ENCODE assay signal across 8 cellular contexts in genomic region chr6:42880240-42880817, GRCh38. TPM values are rescaled to one million over a fixed set of nuclear protein-coding genes. Genes with fewer than 3 reads are reported as not detected.
DNase-seq lines count a peak whose midpoint lies in the region; ATAC-seq and TF ChIP-seq lines count a peak whose summit lies in the region.
"Not testable (repeated sequence)": the region's sequence is repeated elsewhere in the genome, so short reads cannot be mapped to it uniquely, and the experiment has no call there.
"Had no signal": no experiment of that assay in that cellular context is flagged by ENCODE, and none has a peak within 500 bp of the region (broad histone marks: within the 10 kb centered on the region; RNA-seq: fewer than 3 reads in every experiment).

No MANE protein-coding gene starts in this region.

- TF ChIP-seq CTCF in Panc1 (IDR thresholded peaks at IDR 0.05); colonic mucosa (IDR thresholded peaks at IDR 0.05); left ventricle myocardium inferior (IDR thresholded peaks at IDR 0.05; ENCODE audit: borderline replicate concordance): not testable (repeated sequence)

- peaks cover 59% of the 10 kb centered on the region for H3K36me3 Mint-ChIP-seq in activated T-helper 17 cell treated with anti-CD3 and anti-CD28 coated beads, Interleukin-2, amount 50 U/mL, for 72 hours (ENCODE audit: low read depth)

- H3K4me1 ChIP-seq in Panc1 (ENCODE audit: control insufficient read depth, insufficient read depth, low read length); colonic mucosa; mucosa of stomach (ENCODE audit: control insufficient read depth, insufficient read depth, low read length): not testable (repeated sequence)
- H3K4me1 ChIP-seq in left ventricle myocardium inferior (peaks cover 47% of the 10 kb centered on the region), skeletal muscle satellite cell (ENCODE audit: control insufficient read depth, insufficient read depth, low read length) (peaks cover 11% of the 10 kb centered on the region)

- H3K36me3 ChIP-seq in Panc1 (ENCODE audit: control insufficient read depth, insufficient read depth, low read length) (peaks cover 18% of the 10 kb centered on the region), colonic mucosa (peaks cover 16% of the 10 kb centered on the region), left ventricle myocardium inferior (peaks cover 38% of the 10 kb centered on the region), skeletal muscle satellite cell (ENCODE audit: insufficient read depth, low read length) (peaks cover 27% of the 10 kb centered on the region)
- H3K36me3 ChIP-seq in mucosa of stomach (ENCODE audit: control insufficient read depth, insufficient read depth, low read length), result not testable (repeated sequence)

- H3K9ac ChIP-seq in colonic mucosa (ENCODE audit: low read depth in 2 of 2, low read length in 2 of 2), result peak overlapping the region; percentile 66 to 79
- H3K9ac ChIP-seq in mucosa of stomach (ENCODE audit: low read length), result peak overlapping the region; percentile 90
- peak overlapping the region; percentile 97 for H3K9ac ChIP-seq in skeletal muscle satellite cell (ENCODE audit: low read depth, low read length)

- peak overlapping the region; percentile 98 for H3K27ac Mint-ChIP-seq in activated T-helper 17 cell treated with anti-CD3 and anti-CD28 coated beads, Interleukin-2, amount 50 U/mL, for 72 hours

- DNase-seq in Panc1 (ENCODE audit: low read depth, low spot score); colonic mucosa; left ventricle myocardium inferior: not testable (repeated sequence)

- H3K4me3 Mint-ChIP-seq in activated T-helper 17 cell treated with anti-CD3 and anti-CD28 coated beads, Interleukin-2, amount 50 U/mL, for 72 hours, result peak overlapping the region; percentile 90

- POLR2A ChIA-PET in Panc1 (lab: Charles Lee), result interaction anchor here (0.6 kb wide), 2 partner anchors 93 to 762 kb away, joined by 3 to 6 read pairs; no protein-coding TSS in a partner anchor

- in situ Hi-C loops in Panc1 (cut with HindIII; ENCODE audit: low pct_unique_long_range_greater_than_20kb, low sequenced_read_pairs), result not testable (repeated sequence)

- peak; percentile 5 for ATAC-seq in GM18861 (IDR thresholded peaks at IDR 0.05; ENCODE audit: unreplicated experiment)
- ATAC-seq in Panc1; activated T-helper 17 cell treated with anti-CD3 and anti-CD28 coated beads, Interleukin-2, amount 50 U/mL, for 72 hours (replicated peaks): not testable (repeated sequence)

- H3K27ac ChIP-seq in Panc1 (ENCODE audit: low read length), result peak overlapping the region; percentile 99
- peak overlapping the region; percentile 88 for H3K27ac ChIP-seq in colonic mucosa
- peak overlapping the region; percentile 97 for H3K27ac ChIP-seq in left ventricle myocardium inferior (replicated peaks)

- intact Hi-C loops in Panc1 (cut with micrococcal nuclease; ENCODE audit: unreplicated experiment); colonic mucosa (cut with DNase I); left ventricle myocardium inferior (cut with micrococcal nuclease): not testable (repeated sequence)

- H3K9me3 Mint-ChIP-seq in activated T-helper 17 cell treated with anti-CD3 and anti-CD28 coated beads, Interleukin-2, amount 50 U/mL, for 72 hours, result not testable (repeated sequence)

- CTCF ChIA-PET in Panc1 (lab: Charles Lee), result not testable (repeated sequence)

- H3K27me3 ChIP-seq in Panc1 (ENCODE audit: control insufficient read depth, insufficient read depth, low read length); colonic mucosa; left ventricle myocardium inferior (ENCODE audit: low read depth); mucosa of stomach (ENCODE audit: control insufficient read depth, insufficient read depth, low read length); skeletal muscle satellite cell (ENCODE audit: control insufficient read depth, insufficient read depth, low read length): not testable (repeated sequence)

- TSS peak; percentile 94 for BruUV-seq in Panc1 (replicated peaks; lab: Mats Ljungman, UMichigan)

- not testable (repeated sequence) for H3K9me3 ChIP-seq in Panc1 (ENCODE audit: control insufficient read depth, insufficient read depth, low read depth, low read length); colonic mucosa; left ventricle myocardium inferior (replicated peaks); mucosa of stomach (ENCODE audit: control insufficient read depth, low read length); skeletal muscle satellite cell (replicated peaks; ENCODE audit: low read length)

- H3K27me3 Mint-ChIP-seq in activated T-helper 17 cell treated with anti-CD3 and anti-CD28 coated beads, Interleukin-2, amount 50 U/mL, for 72 hours, result not testable (repeated sequence)

- peak overlapping the region; percentile 96 for H3K4me2 ChIP-seq in skeletal muscle satellite cell (ENCODE audit: low read length)

- H3K4me3 ChIP-seq in Panc1 (ENCODE audit: low read depth in 2 of 2, low read length in 2 of 2) (peak overlapping the region; percentile 77 to 99), colonic mucosa (peak overlapping the region; percentile 62), left ventricle myocardium inferior (peak overlapping the region; percentile 76), mucosa of stomach (ENCODE audit: low read length) (peak overlapping the region; percentile 69), skeletal muscle satellite cell (ENCODE audit: low read length) (peak overlapping the region; percentile 92)

- H3K4me1 Mint-ChIP-seq in activated T-helper 17 cell treated with anti-CD3 and anti-CD28 coated beads, Interleukin-2, amount 50 U/mL, for 72 hours, result not testable (repeated sequence)

RNA-seq across cellular contexts. Expression of gene RPL7L1, which starts 0.9 kb away (rescaled TPM):
- total RNA-seq in Panc1 (2021; ENCODE audit: unreplicated experiment) (109 TPM), colonic mucosa (10 to 100 TPM; 46.4 to 67.4 TPM), left ventricle myocardium inferior (42.2 TPM)
- polyA plus RNA-seq in Panc1 (2012; ENCODE audit: insufficient read length), result 65.9 TPM
- 100 to 1,000 TPM; 116 to 150 TPM for total RNA-seq in activated T-helper 17 cell treated with anti-CD3 and anti-CD28 coated beads, Interleukin-2, amount 50 U/mL, for 72 hours
- 140 and 163 TPM in 2 replicates for total RNA-seq in skeletal muscle satellite cell (2012; rRNA removed)

RNA-seq across cellular contexts. Expression of gene PTCRA, which starts 35.5 kb away (rescaled TPM):
- total RNA-seq in Panc1 (2021; ENCODE audit: unreplicated experiment), result not detected
- polyA plus RNA-seq in Panc1 (2012; ENCODE audit: insufficient read length), result not detected
- total RNA-seq in activated T-helper 17 cell treated with anti-CD3 and anti-CD28 coated beads, Interleukin-2, amount 50 U/mL, for 72 hours, result not detected
- not detected for total RNA-seq in colonic mucosa
- not detected for total RNA-seq in left ventricle myocardium inferior
- not detected in 2 replicates for total RNA-seq in skeletal muscle satellite cell (2012; rRNA removed)
- total RNA-seq: left cardiac atrium had no signal

RNA-seq across cellular contexts. Expression of gene CNPY3, which starts 49.0 kb away (rescaled TPM):
- total RNA-seq in Panc1 (2021; ENCODE audit: unreplicated experiment) (72.8 TPM), colonic mucosa (10 to 100 TPM; 31.1 to 47.9 TPM), left ventricle myocardium inferior (20.1 TPM)
- 110 TPM for polyA plus RNA-seq in Panc1 (2012; ENCODE audit: insufficient read length)
- total RNA-seq in activated T-helper 17 cell treated with anti-CD3 and anti-CD28 coated beads, Interleukin-2, amount 50 U/mL, for 72 hours, result 10 to 100 TPM; 28.5 to 30.5 TPM
- total RNA-seq in skeletal muscle satellite cell (2012; rRNA removed), result 13.1 and 15.0 TPM in 2 replicates
